Comparison of ENCODE assay signal across 21 cellular contexts in genomic region chr2:7738596-7738995, GRCh38.
"Had no signal": no experiment of that assay in that cellular context is flagged by ENCODE, and none has a peak within 500 bp of the region (broad histone marks: within the 10 kb centered on the region; RNA-seq: fewer than 3 reads in every experiment).

No MANE protein-coding gene starts in this region.

- H3K27me3 ChIP-seq: adrenal gland, cardiac muscle cell, gastrocnemius medialis, pancreas, right lobe of liver, upper lobe of left lung had no signal

- H3K27ac ChIP-seq: adrenal gland, cardiac muscle cell, epithelial cell of prostate, gastrocnemius medialis, heart left ventricle, pancreas, right lobe of liver, thoracic aorta, upper lobe of left lung had no signal

- H3K27me3 Mint-ChIP-seq: activated naive CD4-positive, alpha-beta T cell treated with anti-CD3 and anti-CD28 coated beads, Interleukin-2, amount 50 U/mL, for 24 hours; naive thymus-derived CD4-positive, alpha-beta T cell; stimulated activated naive B cell treated with anti-CD40 and anti-IgM and Interleukin-4, amounts not matched to agents 10 μg/mL and 1 μg/mL and 100 μg/mL, for 72 hours had no signal

- H3K36me3 ChIP-seq: adrenal gland, cardiac muscle cell, gastrocnemius medialis, heart left ventricle, pancreas, right lobe of liver, thoracic aorta, upper lobe of left lung had no signal

- H3K9me3 Mint-ChIP-seq: activated naive CD4-positive, alpha-beta T cell treated with anti-CD3 and anti-CD28 coated beads, Interleukin-2, amount 50 U/mL, for 24 hours; stimulated activated naive B cell treated with anti-CD40 and anti-IgM and Interleukin-4, amounts not matched to agents 10 μg/mL and 1 μg/mL and 100 μg/mL, for 72 hours had no signal

- H3K4me3 ChIP-seq: adrenal gland, cardiac muscle cell, gastrocnemius medialis, heart left ventricle, mucosa of descending colon, pancreas, right lobe of liver, smooth muscle cell, thoracic aorta, upper lobe of left lung had no signal

- H3K4me1 ChIP-seq: adrenal gland, gastrocnemius medialis, heart left ventricle, pancreas, upper lobe of left lung had no signal

- H3K27ac Mint-ChIP-seq: activated naive CD4-positive, alpha-beta T cell treated with anti-CD3 and anti-CD28 coated beads, Interleukin-2, amount 50 U/mL, for 24 hours; stimulated activated naive B cell treated with anti-CD40 and anti-IgM and Interleukin-4, amounts not matched to agents 10 μg/mL and 1 μg/mL and 100 μg/mL, for 72 hours; T-helper 1 cell treated with Interleukin-12 subunit alpha and Interleukin-12 subunit beta and Interleukin-4 antibody, amounts not matched to agents 30 μg/mL and 1 μg/mL, for 36 hours had no signal

- H3K36me3 Mint-ChIP-seq: activated naive CD4-positive, alpha-beta T cell treated with anti-CD3 and anti-CD28 coated beads, Interleukin-2, amount 50 U/mL, for 24 hours; stimulated activated naive B cell treated with anti-CD40 and anti-IgM and Interleukin-4, amounts not matched to agents 10 μg/mL and 1 μg/mL and 100 μg/mL, for 72 hours had no signal

- H3K4me3 Mint-ChIP-seq: activated naive CD4-positive, alpha-beta T cell treated with anti-CD3 and anti-CD28 coated beads, Interleukin-2, amount 50 U/mL, for 24 hours; naive thymus-derived CD4-positive, alpha-beta T cell; stimulated activated naive B cell treated with anti-CD40 and anti-IgM and Interleukin-4, amounts not matched to agents 10 μg/mL and 1 μg/mL and 100 μg/mL, for 72 hours; T-helper 1 cell treated with Interleukin-12 subunit alpha and Interleukin-12 subunit beta and Interleukin-4 antibody, amounts not matched to agents 30 μg/mL and 1 μg/mL, for 36 hours had no signal

- DNase-seq: activated CD4-positive, alpha-beta T cell treated with anti-CD3 and anti-CD28 coated beads, Interleukin-2, amount 50 U/mL, for 1 hour; activated CD8-positive, alpha-beta memory T cell treated with anti-CD3 and anti-CD28 coated beads for 24 hours; activated CD8-positive, alpha-beta memory T cell treated with anti-CD3 and anti-CD28 coated beads, Interleukin-2, amount 50 U/mL, for 48 hours; activated gamma-delta T cell; adrenal gland; gastrocnemius medialis; heart left ventricle; mesenchymal stem cell; mucosa of descending colon; naive thymus-derived CD4-positive, alpha-beta T cell; pancreas; right lobe of liver; stimulated activated CD4-positive, alpha-beta T cell treated with anti-CD3 and anti-CD28 coated beads, Interleukin-4, amount 100 ng/mL, for 4 hours; stimulated activated naive B cell treated with anti-CD40 and anti-IgM and Interleukin-4, amounts not matched to agents 10 μg/mL and 1 μg/mL and 100 μg/mL, for 72 hours; upper lobe of left lung had no signal

- H3K4me1 Mint-ChIP-seq: stimulated activated naive B cell treated with anti-CD40 and anti-IgM and Interleukin-4, amounts not matched to agents 10 μg/mL and 1 μg/mL and 100 μg/mL, for 72 hours had no signal

- H3K9me3 ChIP-seq: adrenal gland, gastrocnemius medialis, heart left ventricle, mucosa of descending colon, pancreas, right lobe of liver, thoracic aorta, upper lobe of left lung had no signal
